Comparison of ENCODE assay signal across 14 cellular contexts in the genomic region with DNA sequence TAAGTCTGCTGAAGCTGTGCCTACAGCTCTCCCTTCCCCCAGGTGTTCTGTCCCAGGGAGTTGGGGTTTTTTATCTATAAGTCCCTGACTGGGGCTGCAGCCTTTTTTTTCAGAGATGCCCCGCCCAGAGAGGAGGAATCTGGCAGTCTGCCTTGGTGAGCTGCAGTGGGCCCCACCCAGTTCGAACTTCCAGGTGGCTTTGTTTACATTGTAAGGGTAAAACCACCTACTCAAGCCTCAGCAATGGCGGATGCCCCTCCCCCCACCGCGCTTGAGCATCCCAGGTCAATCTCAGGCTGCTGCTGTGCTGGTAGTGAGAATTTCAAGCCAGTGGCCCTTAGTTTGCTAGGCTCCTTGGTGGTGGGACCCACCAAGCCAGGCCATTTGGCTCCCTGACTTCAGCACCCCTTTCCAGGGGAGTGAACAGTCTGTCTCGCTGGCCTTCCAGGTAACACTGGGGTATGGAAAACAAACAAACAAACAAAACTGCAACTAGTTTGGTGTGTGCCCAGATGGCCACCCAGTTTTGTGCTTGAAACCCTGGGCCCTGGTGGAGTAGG.
DNase-seq lines count a peak whose midpoint lies in the region; ATAC-seq, FAIRE-seq and TF ChIP-seq lines count a peak whose summit lies in the region.
"Had no signal": no experiment of that assay in that cellular context is flagged by ENCODE, and none has a peak within 500 bp of the region (broad histone marks: within the 10 kb centered on the region; RNA-seq: fewer than 3 reads in every experiment).

No MANE protein-coding gene starts in this region.

- DNase-seq in NCI-H146 (lab: John Stamatoyannopoulos, UW): peak; percentile 49
- no peak for DNase-seq in NCI-H146 treated with DMSO at 0.1 percent for 48 hours (lab: John Stamatoyannopoulos, UW; ENCODE audit: unreplicated experiment)
- DNase-seq in NCI-H345 (lab: John Stamatoyannopoulos, UW): peak; percentile 82
- peak; percentile 55 for DNase-seq in bronchial epithelial cell (ENCODE audit: low read depth)
- DNase-seq in pancreas: peak; percentile 21 to 52 (median 34)
- DNase-seq in HK-2 (ENCODE audit: unreplicated experiment): no peak
- DNase-seq in spleen: no peak
- DNase-seq: activated CD4-positive, CD25-positive, alpha-beta regulatory T cell treated with anti-CD3 and anti-CD28 coated beads, Interleukin-2, amount 50 U/mL, for 72 hours; activated T-cell treated with anti-CD3 and anti-CD28 coated beads, Interleukin-2, amount 50 U/mL, for 48 hours; stimulated activated CD4-positive, alpha-beta T cell treated with anti-CD3 and anti-CD28 coated beads, Interleukin-15, amount 100 ng/mL, for 24 hours; stimulated activated CD8-positive, alpha-beta memory T cell treated with anti-CD3 and anti-CD28 coated beads, Interleukin-4, amount 100 ng/mL, for 48 hours had no signal

- TF ChIP-seq POLR2A in spleen (IDR thresholded peaks at IDR 0.05): no peak

- H3K9me3 ChIP-seq in pancreas (no peaks in the 10 kb centered on the region), spleen (peaks cover 0 to 16% (median 8%) of the 10 kb centered on the region in 8 donors)

- no peak for TF ChIP-seq CTCF in bronchial epithelial cell (IDR thresholded peaks at IDR 0.05; ENCODE audit: insufficient read depth, low read length, severe bottlenecking)
- no peak for TF ChIP-seq CTCF in pancreas (IDR thresholded peaks at IDR 0.05)
- no peak for TF ChIP-seq CTCF in spleen (IDR thresholded peaks at IDR 0.05 in 8 of 11, conservative IDR thresholded peaks at IDR 0.05 in 3 of 11)

- H3K36me3 ChIP-seq in bronchial epithelial cell (ENCODE audit: control insufficient read depth, insufficient read depth, low read length) (no peaks in the 10 kb centered on the region), pancreas (no peaks in the 10 kb centered on the region), spleen (no peaks in the 10 kb centered on the region)

- no peaks in the 10 kb centered on the region for H3K27me3 ChIP-seq in bronchial epithelial cell (ENCODE audit: control insufficient read depth, insufficient read depth, low read length)
- H3K27me3 ChIP-seq in pancreas: no peaks in the 10 kb centered on the region
- H3K27me3 ChIP-seq in spleen (replicated peaks in 1 of 7): no peaks in the 10 kb centered on the region

- H3K4me3 ChIP-seq in bronchial epithelial cell (ENCODE audit: low read depth, low read length) (no peak overlapping the region), pancreas (no peak overlapping the region), spleen (no peak overlapping the region)

- ATAC-seq in pancreas (peak in 2 of 4 donors; percentile 37 to 84), GM21717 (IDR thresholded peaks at IDR 0.05; ENCODE audit: unreplicated experiment) (no peak)

- intact Hi-C loops in pancreas (cut with DNase I) (no loop called here), spleen (cut with DNase I; ENCODE audit: low total_unique reads) (no loop called here)

- no peak overlapping the region for H3K27ac ChIP-seq in pancreas
- no peak overlapping the region for H3K27ac ChIP-seq in spleen

- 10 to 24% methylated on average over 6 of the region's 6 CpGs for WGBS in pancreas, 2 donors
- WGBS in spleen, 5 donors: 45 to 63% (median 50%) methylated on average over 2 to 6 of the region's 6 CpGs

- no peaks in the 10 kb centered on the region for H3K4me1 ChIP-seq in pancreas
- no peaks in the 10 kb centered on the region for H3K4me1 ChIP-seq in spleen

- no peak for FAIRE-seq in bronchial epithelial cell (lab: Jason Lieb, UNC)
- no peak for FAIRE-seq in pancreas (lab: Jason Lieb, UNC)
- FAIRE-seq: GM12891, urothelium cell line had no signal

Comparison
In these comparisons a context has a peak if more than half of its experiments do, and no peak if none do; other contexts are left out.
1. DNase-seq: peak in NCI-H146 (single experiment), NCI-H345 (single experiment), bronchial epithelial cell (single experiment) and pancreas (6 of 6); none in NCI-H146 treated with DMSO at 0.1 percent for 48 hours (single experiment), HK-2 (single experiment) and spleen (single experiment).